ENCODE assay signal across 21 cellular contexts in the genomic region with DNA sequence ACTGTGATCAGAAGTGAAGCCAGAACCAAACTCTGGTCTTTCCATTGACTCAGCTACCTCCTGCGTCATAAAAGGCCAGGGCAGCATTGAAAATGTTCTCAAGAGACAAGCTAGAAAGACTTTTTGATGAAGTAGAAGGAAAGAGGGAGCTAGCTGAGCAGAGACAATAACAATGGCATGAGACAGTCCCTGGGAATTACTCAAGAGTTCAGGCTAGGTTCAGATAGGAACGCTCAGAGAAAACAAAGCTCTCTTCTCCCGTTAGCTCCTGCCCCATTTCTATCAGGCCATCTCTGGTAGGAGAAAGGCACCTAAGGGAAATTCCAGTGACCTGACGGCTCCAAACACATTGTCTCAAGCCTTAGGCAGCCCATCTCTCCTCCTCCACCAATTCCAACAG. TPM values are rescaled to one million over a fixed set of nuclear protein-coding genes. Genes with fewer than 3 reads are reported as not detected.
DNase-seq lines count a peak whose midpoint lies in the region; ATAC-seq and TF ChIP-seq lines count a peak whose summit lies in the region.
"Had no signal": no experiment of that assay in that cellular context is flagged by ENCODE, and none has a peak within 500 bp of the region (broad histone marks: within the 10 kb centered on the region; RNA-seq: fewer than 3 reads in every experiment).

No MANE protein-coding gene starts in this region.

- peaks cover 2% of the 10 kb centered on the region for H3K79me1 ChIP-seq in trophoblast cell (ENCODE audit: low read length)

- peaks cover 12% of the 10 kb centered on the region for H3K4me1 Mint-ChIP-seq in WTC11
- H3K4me1 Mint-ChIP-seq: activated CD4-positive, alpha-beta T cell treated with anti-CD3 and anti-CD28 coated beads, Interleukin-2, amount 10 ng/mL, durations not matched to agents 7 days and 5 days; natural killer cell had no signal

- no peaks in the 10 kb centered on the region for H3K36me3 ChIP-seq in esophagus muscularis mucosa
- H3K36me3 ChIP-seq in trophoblast cell (ENCODE audit: control insufficient read depth in 1 of 2, insufficient read depth in 2 of 2, low read length in 2 of 2): no peaks in the 10 kb centered on the region
- H3K36me3 ChIP-seq: esophagus squamous epithelium, heart left ventricle had no signal

- H3K14ac ChIP-seq in trophoblast cell (ENCODE audit: low read length): no peak overlapping the region

- no peaks in the 10 kb centered on the region for H3K4me1 ChIP-seq in esophagus muscularis mucosa
- H3K4me1 ChIP-seq in trophoblast cell (ENCODE audit: control insufficient read depth in 1 of 2, insufficient read depth in 2 of 2, low read length in 2 of 2): peaks cover 2 to 14% of the 10 kb centered on the region in 2 experiments
- H3K4me1 ChIP-seq: esophagus squamous epithelium, heart left ventricle had no signal

- H3K4me2 ChIP-seq in trophoblast cell (ENCODE audit: low read length): no peak overlapping the region

- H3K27me3 ChIP-seq in esophagus muscularis mucosa: peaks cover 0 to 25% (median 0%) of the 10 kb centered on the region in 4 donors
- H3K27me3 ChIP-seq in trophoblast cell (ENCODE audit: insufficient read depth, low read length): no peaks in the 10 kb centered on the region

- H4K12ac ChIP-seq in trophoblast cell (ENCODE audit: low read depth, low read length): no peak overlapping the region

- no peak overlapping the region for H2BK5ac ChIP-seq in trophoblast cell (ENCODE audit: low read depth, low read length, poor library complexity)

- no peak overlapping the region for H4K91ac ChIP-seq in trophoblast cell (ENCODE audit: low read depth, low read length)

- 0 out of 2 replicates have a peak, but pooled peaks cover 3% of the 10 kb centered on the region for H3K9me3 Mint-ChIP-seq in WTC11
- H3K9me3 Mint-ChIP-seq: activated CD4-positive, alpha-beta T cell treated with anti-CD3 and anti-CD28 coated beads, Interleukin-2, amount 10 ng/mL, durations not matched to agents 7 days and 5 days; natural killer cell had no signal

- no peak overlapping the region for H3K4ac ChIP-seq in trophoblast cell (ENCODE audit: low read depth, low read length)

- WGBS in esophagus muscularis mucosa: 49% methylated on average over 4 of the region's 4 CpGs
- no CpG with 5 or more reads among the region's 4 CpGs for WGBS in trophoblast cell (ENCODE audit: extremely low coverage, insufficient coverage, insufficient read length)

- TF ChIP-seq CTCF in WTC11 (IDR thresholded peaks at IDR 0.05) (no peak), esophagus muscularis mucosa (IDR thresholded peaks at IDR 0.05) (no peak)

- H3K4me3 Mint-ChIP-seq in WTC11: no peak overlapping the region
- H3K4me3 Mint-ChIP-seq: activated CD4-positive, alpha-beta T cell treated with anti-CD3 and anti-CD28 coated beads, Interleukin-2, amount 10 ng/mL, durations not matched to agents 7 days and 5 days; natural killer cell had no signal

- peaks cover 3% of the 10 kb centered on the region; the same call in 1 of the 2 replicates for H3K27me3 Mint-ChIP-seq in WTC11 (ENCODE audit: low read depth)

- H3K79me2 ChIP-seq in trophoblast cell (ENCODE audit: control insufficient read depth, insufficient read depth, low read length, poor library complexity): no peaks in the 10 kb centered on the region

- H2BK120ac ChIP-seq in trophoblast cell (ENCODE audit: insufficient read depth, low read length, poor library complexity): no peak overlapping the region

- DNase-seq in ELF-1 (ENCODE audit: low read depth, low spot score) (peak; percentile 34), WTC11 (ENCODE audit: low spot score) (no peak), esophagus muscularis mucosa (ENCODE audit: extremely low spot score) (peak; percentile 62), trophoblast cell (peak; percentile 87 to 94), RPMI8226 (no peak), activated T-cell treated with anti-CD3 and anti-CD28 coated beads for 4 hours (no peak)
- DNase-seq: activated CD4-positive, alpha-beta T cell treated with anti-CD3 and anti-CD28 coated beads, Interleukin-2, amount 10 ng/mL, durations not matched to agents 7 days and 5 days; activated naive CD4-positive, alpha-beta T cell treated with Interleukin-2 at 50 U/mL for 16 hours; C1 segment of cervical spinal cord; dorsolateral prefrontal cortex; esophagus squamous epithelium; heart left ventricle; natural killer cell; NCI-H1417 treated with DMSO at 0.1 percent for 48 hours; NCI-H2171; PC-3 had no signal

- H3K27ac ChIP-seq in esophagus muscularis mucosa (replicated peaks in 1 of 4): no peak overlapping the region
- peak overlapping the region; percentile 42 for H3K27ac ChIP-seq in trophoblast cell (ENCODE audit: low read depth, low read length)
- H3K27ac ChIP-seq: dorsolateral prefrontal cortex, heart left ventricle, SK-N-MC had no signal

- H3K18ac ChIP-seq in trophoblast cell (ENCODE audit: low read length): no peak overlapping the region

- H4K8ac ChIP-seq in trophoblast cell (ENCODE audit: low read depth, low read length): no peak overlapping the region

- no peak overlapping the region for H2AFZ ChIP-seq in trophoblast cell (ENCODE audit: insufficient read depth, low read length, poor library complexity)

- no peak overlapping the region for H3K9ac ChIP-seq in trophoblast cell (ENCODE audit: low read length)

- no peak overlapping the region for H3K23ac ChIP-seq in trophoblast cell (ENCODE audit: low read length)

- intact Hi-C loops in esophagus muscularis mucosa (cut with DNase I): no loop called here

- H3K4me3 ChIP-seq in esophagus muscularis mucosa: no peak overlapping the region
- H3K4me3 ChIP-seq in trophoblast cell (ENCODE audit: low read depth, low read length): no peak overlapping the region
- H3K4me3 ChIP-seq: dorsolateral prefrontal cortex, esophagus squamous epithelium, heart left ventricle, SK-N-MC had no signal

- no peak overlapping the region for H2AK5ac ChIP-seq in trophoblast cell (ENCODE audit: low read length)

- no peak for TF ChIP-seq EP300 in esophagus muscularis mucosa (IDR thresholded peaks at IDR 0.05)

- H3K27ac Mint-ChIP-seq in WTC11: no peak overlapping the region
- H3K27ac Mint-ChIP-seq: activated CD4-positive, alpha-beta T cell treated with anti-CD3 and anti-CD28 coated beads, Interleukin-2, amount 10 ng/mL, durations not matched to agents 7 days and 5 days; natural killer cell had no signal

- CTCF ChIA-PET in WTC11 (lab: Charles Lee): interaction anchor here (0.8 kb wide), 1 partner anchor 113 kb away, joined by 3 read pairs; no protein-coding TSS in a partner anchor

- H2BK12ac ChIP-seq in trophoblast cell (ENCODE audit: low read length): no peak overlapping the region

- no peaks in the 10 kb centered on the region for H3K9me3 ChIP-seq in esophagus muscularis mucosa
- no peaks in the 10 kb centered on the region for H3K9me3 ChIP-seq in trophoblast cell (ENCODE audit: insufficient read depth, low read depth, low read length)
- H3K9me3 ChIP-seq: esophagus squamous epithelium, heart left ventricle had no signal

- ATAC-seq in WTC11: peak; percentile 24; the same call in 1 of the 2 replicates
- ATAC-seq in esophagus mucosa: no peak
- no peak for ATAC-seq in GM21825 (IDR thresholded peaks at IDR 0.05; ENCODE audit: unreplicated experiment)
- ATAC-seq: heart left ventricle, natural killer cell, PC-3 had no signal

- TF ChIP-seq POLR2A in esophagus muscularis mucosa (IDR thresholded peaks at IDR 0.05; ENCODE audit: low read depth): no peak

- H3K36me3 Mint-ChIP-seq in WTC11: no peaks in the 10 kb centered on the region
- H3K36me3 Mint-ChIP-seq: natural killer cell had no signal

- POLR2A ChIA-PET in WTC11 (lab: Charles Lee): no interaction called here

TF ChIP-seq in WTC11, 78 proteins besides CTCF, POLR2A, EP300 and RAD21 (continues in another document):
- no peak for TF ChIP-seq NFYB (CRISPR knock-in tag; conservative IDR thresholded peaks at IDR 0.05; ENCODE audit: low read depth)
- TF ChIP-seq RELA (CRISPR knock-in tag; IDR thresholded peaks at IDR 0.05; ENCODE audit: borderline replicate concordance): no peak
- TF ChIP-seq STAT6 (CRISPR knock-in tag; conservative IDR thresholded peaks at IDR 0.05; ENCODE audit: low read depth): no peak
- TF ChIP-seq ZNF121 (CRISPR knock-in tag; IDR thresholded peaks at IDR 0.05): no peak
- no peak for TF ChIP-seq ATF3 (CRISPR knock-in tag; conservative IDR thresholded peaks at IDR 0.05)
- TF ChIP-seq ZNF263 (CRISPR knock-in tag; IDR thresholded peaks at IDR 0.05; ENCODE audit: low read depth): no peak
- no peak for TF ChIP-seq EMX1 (CRISPR knock-in tag; IDR thresholded peaks at IDR 0.05)

RNA-seq across cellular contexts. Expression of gene OXTR, which starts 7.0 kb away (rescaled TPM):
- total RNA-seq in WTC11 (2021) (1.6 to 3.6 TPM (median 1.7 TPM) in 3 replicates), esophagus muscularis mucosa (1 to 10 TPM in 2 of 4 donors, under 1 TPM in 2; 0.42 to 3.6 (median 1.6) TPM), esophagus mucosa (0.16 TPM)
- 9.8 and 10.8 TPM in 2 replicates for polyA plus RNA-seq in trophoblast cell (2013)

RNA-seq across cellular contexts. Expression of gene CAV3, which starts 42.8 kb away (rescaled TPM):
- total RNA-seq in WTC11 (2021) (not detected in 3 replicates), esophagus muscularis mucosa (not detected), esophagus mucosa (not detected)
- polyA plus RNA-seq in trophoblast cell (2013): not detected in 2 replicates
- total RNA-seq: activated CD4-positive, alpha-beta T cell treated with anti-CD3 and anti-CD28 coated beads, Interleukin-2, amount 10 ng/mL, durations not matched to agents 7 days and 5 days; esophagus squamous epithelium; lung microvascular endothelial cell; natural killer cell; PC-3; pulmonary artery endothelial cell had no signal

Comparison
In these comparisons a context has a peak if more than half of its experiments do, and no peak if none do; other contexts are left out.
1. DNase-seq: peak in ELF-1 (single experiment), esophagus muscularis mucosa (single experiment) and trophoblast cell (2 of 2); none in WTC11 (single experiment), RPMI8226 (single experiment) and activated T-cell treated with anti-CD3 and anti-CD28 coated beads for 4 hours (single experiment).